8 cellular contexts compared by ENCODE assay signal in genomic region chr7:131522325-131522920, GRCh38. TPM values are rescaled to one million over a fixed set of nuclear protein-coding genes. Genes with fewer than 3 reads are reported as not detected.
DNase-seq lines count a peak whose midpoint lies in the region; ATAC-seq and TF ChIP-seq lines count a peak whose summit lies in the region.

No MANE protein-coding gene starts in this region.

- POLR2A ChIA-PET in activated CD4-positive, alpha-beta memory T cell treated with anti-CD3 and anti-CD28 coated beads, Interleukin-2, amount 10 ng/mL, durations not matched to agents 7 days and 5 days (lab: Charles Lee): interaction anchor here (0.6 to 2.1 kb wide), 7 partner anchors 12 to 195 kb away, joined by 3 to 5 read pairs (median 4); partner anchors contain the start of gene MKLN1

- peaks cover 19% of the 10 kb centered on the region for H3K4me1 Mint-ChIP-seq in activated CD4-positive, alpha-beta memory T cell treated with anti-CD3 and anti-CD28 coated beads, Interleukin-2, amount 10 ng/mL, durations not matched to agents 7 days and 5 days

- H3K4me2 ChIP-seq in BLaER1 treated with 17β-estradiol and CSF1 and Interleukin-3, amounts not matched to agents 10 nM and 100 nM: peak overlapping the region; percentile 0 to 66 (median 33); a peak in 17 of 22 replicates

- TF ChIP-seq CTCF in lung (IDR thresholded peaks at IDR 0.05; ENCODE audit: control extremely low read depth, extremely low read depth) (no peak), WERI-Rb-1 (IDR thresholded peaks at IDR 0.05; ENCODE audit: low read depth, low read length) (no peak)

- DNase-seq in activated CD4-positive, alpha-beta memory T cell treated with anti-CD3 and anti-CD28 coated beads, Interleukin-2, amount 10 ng/mL, durations not matched to agents 7 days and 5 days: no peak
- no peak for DNase-seq in lung (ENCODE audit: low spot score)
- DNase-seq in WERI-Rb-1: no peak
- no peak for DNase-seq in SK-N-DZ (ENCODE audit: low spot score)
- DNase-seq in EL: no peak

- peak overlapping the region; percentile 56 for H3K4me3 Mint-ChIP-seq in activated CD4-positive, alpha-beta memory T cell treated with anti-CD3 and anti-CD28 coated beads, Interleukin-2, amount 10 ng/mL, durations not matched to agents 7 days and 5 days

- ATAC-seq in HG02759 (IDR thresholded peaks at IDR 0.05; ENCODE audit: unreplicated experiment): peak; percentile 61
- no peak for ATAC-seq in lung (ENCODE audit: insufficient read depth, low FRiP score)
- no peak for ATAC-seq in GM21529 (IDR thresholded peaks at IDR 0.05; ENCODE audit: unreplicated experiment)

- CTCF ChIA-PET in activated CD4-positive, alpha-beta memory T cell treated with anti-CD3 and anti-CD28 coated beads, Interleukin-2, amount 10 ng/mL, durations not matched to agents 7 days and 5 days (lab: Charles Lee): interaction anchor here (1.3 to 2.2 kb wide), 3 partner anchors 10 to 132 kb away, joined by 4 to 18 read pairs (median 6); no protein-coding TSS in a partner anchor

- H4K20me1 ChIP-seq in BLaER1 treated with 17β-estradiol and CSF1 and Interleukin-3, amounts not matched to agents 10 nM and 100 nM: no peaks in the 10 kb centered on the region

- H3K9me3 Mint-ChIP-seq in activated CD4-positive, alpha-beta memory T cell treated with anti-CD3 and anti-CD28 coated beads, Interleukin-2, amount 10 ng/mL, durations not matched to agents 7 days and 5 days: no peaks in the 10 kb centered on the region

- H3K4me1 ChIP-seq in BLaER1 treated with 17β-estradiol and CSF1 and Interleukin-3, amounts not matched to agents 10 nM and 100 nM: peaks cover 4 to 16% (median 10%) of the 10 kb centered on the region in 10 experiments; a peak in 16 of 20 replicates
- H3K4me1 ChIP-seq in lung (ENCODE audit: control insufficient read depth in 2 of 2, insufficient read depth in 2 of 2, low read length in 2 of 2): peaks cover 9 to 10% of the 10 kb centered on the region in 2 donors

- H3K36me3 Mint-ChIP-seq in activated CD4-positive, alpha-beta memory T cell treated with anti-CD3 and anti-CD28 coated beads, Interleukin-2, amount 10 ng/mL, durations not matched to agents 7 days and 5 days (ENCODE audit: low read depth): peaks cover 5% of the 10 kb centered on the region

- H3K9ac ChIP-seq in BLaER1 treated with 17β-estradiol and CSF1 and Interleukin-3, amounts not matched to agents 10 nM and 100 nM: no peak overlapping the region

- H3K9me3 ChIP-seq in BLaER1 treated with 17β-estradiol and CSF1 and Interleukin-3, amounts not matched to agents 10 nM and 100 nM (replicated peaks in 1 of 11): no peaks in the 10 kb centered on the region
- H3K9me3 ChIP-seq in lung (ENCODE audit: control insufficient read depth in 2 of 2, insufficient read depth in 1 of 2, low read length in 1 of 2) (no peaks in the 10 kb centered on the region), WERI-Rb-1 (ENCODE audit: severe bottlenecking) (no peaks in the 10 kb centered on the region)

- 70 to 75% methylated on average over 10 of the region's 10 CpGs for WGBS in lung, 2 donors

- H3K27me3 Mint-ChIP-seq in activated CD4-positive, alpha-beta memory T cell treated with anti-CD3 and anti-CD28 coated beads, Interleukin-2, amount 10 ng/mL, durations not matched to agents 7 days and 5 days: peaks cover 9% of the 10 kb centered on the region

- H3K27me3 ChIP-seq in BLaER1 treated with 17β-estradiol and CSF1 and Interleukin-3, amounts not matched to agents 10 nM and 100 nM: no peaks in the 10 kb centered on the region
- H3K27me3 ChIP-seq in lung (ENCODE audit: control insufficient read depth, insufficient read depth): no peaks in the 10 kb centered on the region
- H3K27me3 ChIP-seq in WERI-Rb-1 (ENCODE audit: insufficient read depth, low read depth, severe bottlenecking): no peaks in the 10 kb centered on the region

- H3K27ac Mint-ChIP-seq in activated CD4-positive, alpha-beta memory T cell treated with anti-CD3 and anti-CD28 coated beads, Interleukin-2, amount 10 ng/mL, durations not matched to agents 7 days and 5 days: peak overlapping the region; percentile 67

- H3K4me3 ChIP-seq in BLaER1 treated with 17β-estradiol and CSF1 and Interleukin-3, amounts not matched to agents 10 nM and 100 nM: no peak overlapping the region
- no peak overlapping the region for H3K4me3 ChIP-seq in lung
- no peak overlapping the region for H3K4me3 ChIP-seq in WERI-Rb-1 (ENCODE audit: low read depth, low read length)

- peak overlapping the region in 4 of 11 experiments; percentile 24 to 39 (median 34); a peak in 5 of 22 replicates for H3K27ac ChIP-seq in BLaER1 treated with 17β-estradiol and CSF1 and Interleukin-3, amounts not matched to agents 10 nM and 100 nM
- H3K27ac ChIP-seq in lung (ENCODE audit: low read depth in 1 of 2, low read length in 1 of 2) (peak overlapping the region; percentile 47 to 90), WERI-Rb-1 (no peak overlapping the region)

- H3K36me3 ChIP-seq in BLaER1 treated with 17β-estradiol and CSF1 and Interleukin-3, amounts not matched to agents 10 nM and 100 nM: no peaks in the 10 kb centered on the region
- no peaks in the 10 kb centered on the region for H3K36me3 ChIP-seq in lung (ENCODE audit: control insufficient read depth in 2 of 2, insufficient read depth in 2 of 2, low read length in 2 of 2)
- H3K36me3 ChIP-seq in WERI-Rb-1: no peaks in the 10 kb centered on the region

RNA-seq across cellular contexts. Expression of gene PODXL, which starts 34.0 kb away (rescaled TPM):
- 1 to 10 TPM; 1.6 TPM for total RNA-seq in activated CD4-positive, alpha-beta memory T cell treated with anti-CD3 and anti-CD28 coated beads, Interleukin-2, amount 10 ng/mL, durations not matched to agents 7 days and 5 days
- total RNA-seq in lung: 100 to 1,000 TPM in 1 of 2 donors, 10 to 100 TPM in 1; 71.2 to 133 TPM
- polyA plus RNA-seq in lung: 10 to 100 TPM; 24.3 to 44.0 TPM
- polyA plus RNA-seq in SK-N-DZ (2014; cell fraction: cytosol; rRNA removed): 7.7 and 9.2 TPM in 2 replicates
- polyA plus RNA-seq in SK-N-DZ (2014; cell fraction: nucleus; rRNA removed): 9.1 and 12.6 TPM in 2 replicates

Comparison
In these comparisons a context has a peak if more than half of its experiments do, and no peak if none do; other contexts are left out.
1. RNA of gene PODXL, which starts 34.0 kb away (total RNA-seq): 71.2 to 133 TPM in lung; 1.6 TPM in activated CD4-positive, alpha-beta memory T cell treated with anti-CD3 and anti-CD28 coated beads, Interleukin-2, amount 10 ng/mL, durations not matched to agents 7 days and 5 days; every median in the first group is over 10 times any median in the second.